Comparison of ENCODE assay signal across 8 cellular contexts in the genomic region with DNA sequence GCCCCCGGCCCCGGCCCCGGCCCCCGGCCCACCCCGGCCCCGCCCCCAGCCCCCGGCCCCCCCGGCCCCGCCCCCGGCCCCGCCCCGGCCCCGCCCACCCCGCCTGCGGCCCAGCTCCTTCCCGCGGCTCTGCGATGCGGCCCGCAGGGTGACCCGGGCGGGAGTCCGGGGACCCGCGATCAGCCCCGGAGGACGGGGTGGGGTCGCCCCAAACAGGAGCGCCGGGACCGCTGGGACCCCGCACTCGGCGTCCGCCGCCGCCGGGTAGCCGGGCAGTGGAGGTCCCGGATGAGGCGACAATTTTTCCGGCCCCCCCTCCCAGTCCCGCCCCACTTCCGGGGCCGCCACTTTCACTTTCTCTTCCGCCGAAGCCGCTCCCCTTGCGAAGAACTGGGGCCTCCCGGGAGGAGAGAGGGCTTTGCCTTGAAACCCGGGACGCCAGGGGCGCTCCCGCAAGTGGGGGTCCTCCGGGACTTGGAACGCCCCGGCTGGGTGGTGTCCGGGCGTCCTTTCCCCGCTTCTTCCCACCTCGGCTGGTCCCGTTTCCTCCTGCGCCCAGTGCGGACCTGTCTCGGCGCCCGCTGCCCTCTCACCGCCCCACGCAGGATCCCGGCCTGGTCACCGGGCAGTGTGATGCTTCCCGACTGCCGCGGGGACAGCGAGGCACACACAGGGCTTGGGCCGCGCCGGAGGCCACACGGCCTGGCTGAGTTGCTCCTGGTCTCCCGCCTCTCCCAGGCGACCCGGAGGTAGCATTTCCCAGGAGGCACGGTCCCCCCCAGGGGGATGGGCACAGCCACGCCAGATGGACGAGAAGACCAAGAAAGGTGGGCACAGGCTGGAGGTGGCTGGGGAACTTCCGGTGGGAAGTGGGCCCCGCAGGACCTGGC. TPM values are rescaled to one million over a fixed set of nuclear protein-coding genes. Genes with fewer than 3 reads are reported as not detected.
DNase-seq lines count a peak whose midpoint lies in the region; ATAC-seq and TF ChIP-seq lines count a peak whose summit lies in the region.

A gene (plus strand): TSS at position 347 of the 890 bp plus-strand sequence. CDS start 459 bp downstream, at position 806.

- H3K9ac ChIP-seq in SU-DHL-6 (ENCODE audit: low read length) (peak within 1 kb of the TSS; percentile 80), parathyroid adenoma (peak within 1 kb of the TSS; percentile 96)

- H3K27ac Mint-ChIP-seq in HFFc6 = peak within 1 kb of the TSS; percentile 87
- peak within 1 kb of the TSS; percentile 93 for H3K27ac Mint-ChIP-seq in activated naive CD8-positive, alpha-beta T cell treated with anti-CD3 and anti-CD28 coated beads for 36 hours

- peak within 1 kb of the TSS; percentile 91 for H3K4me3 Mint-ChIP-seq in HFFc6
- peak within 1 kb of the TSS; percentile 88 for H3K4me3 Mint-ChIP-seq in activated naive CD8-positive, alpha-beta T cell treated with anti-CD3 and anti-CD28 coated beads for 36 hours

- TF ChIP-seq CTCF in GM10248 (IDR thresholded peaks at IDR 0.05; ENCODE audit: control extremely low read depth, extremely low read depth, low read depth, missing control alignments) (no peak), HFFc6 (IDR thresholded peaks at IDR 0.05) (no peak), SU-DHL-6 (IDR thresholded peaks at IDR 0.05; ENCODE audit: insufficient read depth, low read length, poor library complexity, severe bottlenecking) (no peak), parathyroid adenoma (IDR thresholded peaks at IDR 0.05) (no peak), thyroid gland (IDR thresholded peaks at IDR 0.05) (no peak)

- H3K9me3 ChIP-seq in SU-DHL-6 (ENCODE audit: insufficient read depth, low read length) (no peaks in the 10 kb centered on the region), parathyroid adenoma (ENCODE audit: control insufficient read depth, low read length) (no peaks in the 10 kb centered on the region), thyroid gland (no peaks in the 10 kb centered on the region)

- no peaks in the 10 kb centered on the region for H4K20me1 ChIP-seq in SU-DHL-6 (ENCODE audit: low read depth, low read length)

- DNase-seq in GM10248 (ENCODE audit: extremely low spot score) (peak; percentile 99), HFFc6 (peak; percentile 66), NAMALWA (ENCODE audit: low spot score) (peak; percentile 90), Right ventricle myocardium inferior (ENCODE audit: missing footprints) (peak; percentile 92), thyroid gland (peak; percentile 82 to 84)
- DNase-seq in activated naive CD8-positive, alpha-beta T cell treated with anti-CD3 and anti-CD28 coated beads for 36 hours = peak; percentile 91

- ATAC-seq in Right ventricle myocardium inferior = peak; percentile 93

- H3K4me2 ChIP-seq in SU-DHL-6 (ENCODE audit: low read depth, low read length, poor library complexity, severe bottlenecking) = peak within 1 kb of the TSS; percentile 72
- peak within 1 kb of the TSS; percentile 97 for H3K4me2 ChIP-seq in parathyroid adenoma (ENCODE audit: low read length)

- peaks cover 5% of the 10 kb centered on the region for H3K36me3 ChIP-seq in SU-DHL-6 (ENCODE audit: low read length)
- no peaks in the 10 kb centered on the region for H3K36me3 ChIP-seq in parathyroid adenoma (ENCODE audit: control insufficient read depth, insufficient read depth, low read length)
- no peaks in the 10 kb centered on the region for H3K36me3 ChIP-seq in thyroid gland

- H3K27me3 ChIP-seq in SU-DHL-6 (ENCODE audit: low read length) (no peaks in the 10 kb centered on the region), parathyroid adenoma (ENCODE audit: control insufficient read depth, insufficient read depth, low read length) (no peaks in the 10 kb centered on the region), thyroid gland (no peaks in the 10 kb centered on the region)

- POLR2A ChIA-PET in GM10248 (lab: Yijun Ruan, JAX) = interaction anchor here (1.4 kb wide), 1 partner anchor 10 kb away, joined by 9 read pairs; no protein-coding TSS in a partner anchor

- no peaks in the 10 kb centered on the region for H3K9me2 ChIP-seq in SU-DHL-6 (replicated peaks; ENCODE audit: insufficient read depth, low read length)

- H3K4me3 ChIP-seq in SU-DHL-6 (ENCODE audit: insufficient read depth, low read length, poor library complexity, severe bottlenecking) (peak within 1 kb of the TSS; percentile 70), parathyroid adenoma (ENCODE audit: low read depth, low read length) (peak within 1 kb of the TSS; percentile 95), thyroid gland (replicated peaks in 1 of 3) (peak within 1 kb of the TSS; percentile 38 to 98 (median 74))

- H3K4me1 ChIP-seq in parathyroid adenoma (peaks cover 12% of the 10 kb centered on the region), thyroid gland (peaks cover 8 to 19% of the 10 kb centered on the region in 2 donors)

- peak in 1 of 2 donors; percentile 57 for TF ChIP-seq POLR2A in thyroid gland (IDR thresholded peaks at IDR 0.05)

- peaks cover 2% of the 10 kb centered on the region for H3K27me3 Mint-ChIP-seq in HFFc6 (ENCODE audit: insufficient read depth)
- no peaks in the 10 kb centered on the region for H3K27me3 Mint-ChIP-seq in activated naive CD8-positive, alpha-beta T cell treated with anti-CD3 and anti-CD28 coated beads for 36 hours

- H3F3A ChIP-seq in SU-DHL-6 (ENCODE audit: insufficient read depth) = 0 out of 2 replicates have a peak, but pooled peaks cover 5% of the 10 kb centered on the region

- WGBS in thyroid gland, 2 donors = 0% methylated on average over 3 to 7 of the region's 87 CpGs

- intact Hi-C loops in Right ventricle myocardium inferior (cut with DNase I) = loop anchor here (5.0 kb wide), 2 partner anchors 46 to 61 kb away; a partner anchor contains a TSS
- intact Hi-C loops in thyroid gland (cut with DNase I) = loop anchor here (10.0 kb wide), 2 partner anchors 53 to 57 kb away; a partner anchor contains a TSS

- H3K36me3 Mint-ChIP-seq in HFFc6 (ENCODE audit: low read depth) = peaks cover 32% of the 10 kb centered on the region
- H3K36me3 Mint-ChIP-seq in activated naive CD8-positive, alpha-beta T cell treated with anti-CD3 and anti-CD28 coated beads for 36 hours = peaks cover 47% of the 10 kb centered on the region

- H3K27ac ChIP-seq in SU-DHL-6 (ENCODE audit: low read depth, low read length) (peak within 1 kb of the TSS; percentile 59), parathyroid adenoma (peak within 1 kb of the TSS; percentile 90), thyroid gland (peak within 1 kb of the TSS; percentile 74 to 96 (median 87))

- H2AFZ ChIP-seq in SU-DHL-6 (ENCODE audit: low read depth, low read length, severe bottlenecking) (peak within 1 kb of the TSS; percentile 92), parathyroid adenoma (peak within 1 kb of the TSS; percentile 92)

- CTCF ChIA-PET in GM10248 (lab: Yijun Ruan, JAX) = interaction anchor here (0.8 to 1.6 kb wide), 19 partner anchors 9 to 129 kb away, joined by 3 to 9 read pairs (median 4); a partner anchor contains a TSS

- H3K79me2 ChIP-seq in SU-DHL-6 (ENCODE audit: insufficient read depth, low read length) (no peaks in the 10 kb centered on the region; the same call in 1 of the 2 replicates), parathyroid adenoma (peaks cover 26% of the 10 kb centered on the region)

- H3K9me3 Mint-ChIP-seq in HFFc6 = no peaks in the 10 kb centered on the region
- peaks cover 4% of the 10 kb centered on the region for H3K9me3 Mint-ChIP-seq in activated naive CD8-positive, alpha-beta T cell treated with anti-CD3 and anti-CD28 coated beads for 36 hours

- peaks cover 47% of the 10 kb centered on the region for H3K4me1 Mint-ChIP-seq in HFFc6 (ENCODE audit: low read depth)
- peaks cover 33% of the 10 kb centered on the region for H3K4me1 Mint-ChIP-seq in activated naive CD8-positive, alpha-beta T cell treated with anti-CD3 and anti-CD28 coated beads for 36 hours

RNA-seq across cellular contexts. Expression of the gene that starts here (rescaled TPM):
- total RNA-seq in HFFc6 (2021; fragmentation: NEBNext Ultra II Directional; extraction: Animal tissue kit (Norgen Biotek cat#: 25700)) = 10 to 100 TPM; 76.4 to 84.1 (median 77.2) TPM
- total RNA-seq in activated naive CD8-positive, alpha-beta T cell treated with anti-CD3 and anti-CD28 coated beads for 36 hours = 100 to 1,000 TPM; 113 to 115 TPM
- total RNA-seq in Right ventricle myocardium inferior (43.7 TPM), thyroid gland (10 to 100 TPM; 49.2 to 90.2 (median 71.0) TPM)

Comparison
In these comparisons a context has a peak if more than half of its experiments do, and no peak if none do; other contexts are left out.
1. Peak in every context shown above with its lines: DNase-seq, ATAC-seq, H3K4me3 ChIP-seq and H3K27ac ChIP-seq.